Comparison of ENCODE assay signal across 28 cellular contexts in the genomic region with DNA sequence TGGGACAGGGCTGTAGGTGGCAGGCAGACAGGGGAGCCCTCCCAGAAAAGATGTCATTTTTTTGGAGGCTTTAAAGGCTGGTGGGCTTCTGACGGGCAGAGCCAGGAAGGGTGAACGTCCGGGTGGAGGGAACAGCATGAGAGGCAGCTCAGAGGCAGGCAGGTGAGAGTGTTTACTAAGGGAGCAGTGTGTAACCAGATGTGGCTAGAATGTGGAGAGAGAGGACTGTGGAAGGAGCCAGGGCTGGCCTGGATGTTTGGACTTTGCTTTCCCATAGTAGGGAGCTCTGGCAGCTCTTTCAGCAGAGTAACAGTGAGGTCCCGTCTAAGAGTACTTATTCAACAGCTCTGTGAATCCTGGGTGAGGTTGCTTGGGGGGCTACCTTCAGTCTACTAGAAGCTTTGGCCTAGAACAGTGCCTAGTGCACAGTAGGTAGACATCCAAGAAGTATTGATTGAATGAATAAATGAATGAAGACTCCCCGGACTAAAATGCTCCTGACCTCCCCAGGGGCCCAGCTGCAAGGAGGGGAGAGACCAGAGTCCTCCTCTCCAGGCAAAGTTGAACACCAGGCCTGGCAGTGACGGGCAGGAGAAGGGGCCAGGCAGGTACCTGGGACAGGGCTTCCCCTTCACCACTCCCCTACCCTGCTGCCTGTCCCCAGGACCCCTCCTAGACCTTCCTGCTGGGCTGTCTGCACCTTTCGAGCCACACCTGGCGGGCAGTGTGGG. TPM values are rescaled to one million over a fixed set of nuclear protein-coding genes. Genes with fewer than 3 reads are reported as not detected.
DNase-seq lines count a peak whose midpoint lies in the region; ATAC-seq and TF ChIP-seq lines count a peak whose summit lies in the region.
"Had no signal": no experiment of that assay in that cellular context is flagged by ENCODE, and none has a peak within 500 bp of the region (broad histone marks: within the 10 kb centered on the region; RNA-seq: fewer than 3 reads in every experiment).

No MANE protein-coding gene starts in this region.

- H3K4ac ChIP-seq in trophoblast cell (ENCODE audit: low read depth, low read length), result no peak overlapping the region

- no peak overlapping the region for H2BK12ac ChIP-seq in trophoblast cell (ENCODE audit: low read length)

- H2AFZ ChIP-seq in trophoblast cell (ENCODE audit: insufficient read depth, low read length, poor library complexity), result no peak overlapping the region

- TF ChIP-seq POLR2A in body of pancreas (IDR thresholded peaks at IDR 0.05), result no peak

- CTCF ChIA-PET in activated naive CD4-positive, alpha-beta T cell treated with anti-CD3 and anti-CD28 coated beads, Interleukin-2, amount 10 ng/mL, durations not matched to agents 7 days and 5 days (lab: Charles Lee), result no interaction called here

- H3K36me3 Mint-ChIP-seq in activated naive CD4-positive, alpha-beta T cell treated with anti-CD3 and anti-CD28 coated beads, Interleukin-2, amount 10 ng/mL, durations not matched to agents 7 days and 5 days, result no peaks in the 10 kb centered on the region
- H3K36me3 Mint-ChIP-seq: activated CD8-positive, alpha-beta memory T cell treated with anti-CD3 and anti-CD28 coated beads, Interleukin-2, amount 10 ng/mL, durations not matched to agents 7 days and 5 days had no signal

- H3K14ac ChIP-seq in trophoblast cell (ENCODE audit: low read length), result no peak overlapping the region

- no peaks in the 10 kb centered on the region for H3K4me1 Mint-ChIP-seq in activated naive CD4-positive, alpha-beta T cell treated with anti-CD3 and anti-CD28 coated beads, Interleukin-2, amount 10 ng/mL, durations not matched to agents 7 days and 5 days
- H3K4me1 Mint-ChIP-seq: activated CD8-positive, alpha-beta memory T cell treated with anti-CD3 and anti-CD28 coated beads, Interleukin-2, amount 10 ng/mL, durations not matched to agents 7 days and 5 days had no signal

- ATAC-seq in body of pancreas (no peak), left colon (peak; percentile 59), psoas muscle (peak in 1 of 4 donors; percentile 0), HG03196 (IDR thresholded peaks at IDR 0.05; ENCODE audit: unreplicated experiment) (no peak)
- ATAC-seq: activated CD8-positive, alpha-beta memory T cell treated with anti-CD3 and anti-CD28 coated beads, Interleukin-2, amount 10 ng/mL, durations not matched to agents 7 days and 5 days; activated T-cell treated with anti-CD3 and anti-CD28 coated beads, Interleukin-2, amount 50 U/mL, for 72 hours; gastroesophageal sphincter; lower lobe of right lung had no signal

- peaks cover 32% of the 10 kb centered on the region for H3K27me3 Mint-ChIP-seq in activated naive CD4-positive, alpha-beta T cell treated with anti-CD3 and anti-CD28 coated beads, Interleukin-2, amount 10 ng/mL, durations not matched to agents 7 days and 5 days

- H3K36me3 ChIP-seq in body of pancreas (replicated peaks in 1 of 2; ENCODE audit: insufficient read depth in 1 of 2, low read depth in 2 of 2) (no peaks in the 10 kb centered on the region), psoas muscle (ENCODE audit: insufficient read depth in 1 of 2, low read depth in 1 of 2) (no peaks in the 10 kb centered on the region), trophoblast cell (ENCODE audit: control insufficient read depth in 1 of 2, insufficient read depth in 2 of 2, low read length in 2 of 2) (no peaks in the 10 kb centered on the region)
- H3K36me3 ChIP-seq: BLaER1, gastroesophageal sphincter, lower lobe of right lung, SJCRH30, thyroid gland had no signal

- no peaks in the 10 kb centered on the region for H3K27me3 ChIP-seq in body of pancreas
- H3K27me3 ChIP-seq in psoas muscle (ENCODE audit: insufficient read depth in 3 of 3, low read length in 2 of 3), result no peaks in the 10 kb centered on the region
- peaks cover 18% of the 10 kb centered on the region for H3K27me3 ChIP-seq in trophoblast cell (ENCODE audit: insufficient read depth, low read length)
- H3K27me3 ChIP-seq: SJCRH30, thyroid gland had no signal

- H3K79me1 ChIP-seq in trophoblast cell (ENCODE audit: low read length), result no peaks in the 10 kb centered on the region

- no peak overlapping the region for H3K4me3 Mint-ChIP-seq in activated naive CD4-positive, alpha-beta T cell treated with anti-CD3 and anti-CD28 coated beads, Interleukin-2, amount 10 ng/mL, durations not matched to agents 7 days and 5 days
- H3K4me3 Mint-ChIP-seq: activated B cell treated with CpG ODN at 0.5 μM for 24 hours; activated CD8-positive, alpha-beta memory T cell treated with anti-CD3 and anti-CD28 coated beads, Interleukin-2, amount 10 ng/mL, durations not matched to agents 7 days and 5 days; activated T-cell treated with anti-CD3 and anti-CD28 coated beads, Interleukin-2, amount 50 U/mL, for 72 hours; nephron had no signal

- peaks cover 74% of the 10 kb centered on the region for H3K4me1 ChIP-seq in body of pancreas
- H3K4me1 ChIP-seq in psoas muscle, result peaks cover 58% of the 10 kb centered on the region
- H3K4me1 ChIP-seq in trophoblast cell (ENCODE audit: control insufficient read depth in 1 of 2, insufficient read depth in 2 of 2, low read length in 2 of 2), result no peaks in the 10 kb centered on the region
- H3K4me1 ChIP-seq: BLaER1, thyroid gland had no signal

- H3K27ac ChIP-seq in C4-2B (peak overlapping the region; percentile 46), body of pancreas (peak overlapping the region in 3 of 4 donors; percentile 54 to 71 (median 55)), psoas muscle (peak overlapping the region; percentile 82), trophoblast cell (ENCODE audit: low read depth, low read length) (no peak overlapping the region)
- H3K27ac ChIP-seq: BLaER1, coronary artery, lower lobe of right lung, SJCRH30, thyroid gland had no signal

- H3K4me3 ChIP-seq in body of pancreas (no peak overlapping the region), psoas muscle (no peak overlapping the region), trophoblast cell (ENCODE audit: low read depth, low read length) (no peak overlapping the region)
- H3K4me3 ChIP-seq: BLaER1, coronary artery, gastroesophageal sphincter, lower lobe of right lung, SJCRH30, thyroid gland had no signal

- H2BK5ac ChIP-seq in trophoblast cell (ENCODE audit: low read depth, low read length, poor library complexity), result no peak overlapping the region

- no peak for DNase-seq in body of pancreas
- DNase-seq in left colon, result no peak
- no peak for DNase-seq in psoas muscle
- no peak for DNase-seq in activated naive CD4-positive, alpha-beta T cell treated with anti-CD3 and anti-CD28 coated beads, Interleukin-2, amount 10 ng/mL, durations not matched to agents 7 days and 5 days
- DNase-seq in trophoblast cell, result no peak
- no peak for DNase-seq in DMS153 treated with DMSO at 0.1 percent for 48 hours (lab: John Stamatoyannopoulos, UW; ENCODE audit: unreplicated experiment)
- DNase-seq: activated B cell treated with CpG ODN at 0.5 μM for 24 hours; activated CD8-positive, alpha-beta memory T cell treated with anti-CD3 and anti-CD28 coated beads, Interleukin-2, amount 10 ng/mL, durations not matched to agents 7 days and 5 days; activated naive CD4-positive, alpha-beta T cell; activated T-cell treated with anti-CD3 and anti-CD28 coated beads, Interleukin-2, amount 50 U/mL, for 72 hours; DMS79; GF-D8; HCEC 1CT; KBM-7; lower lobe of right lung; NCI-H2081; NCI-H226; NCI-H69; SJCRH30; stimulated activated naive CD4-positive, alpha-beta T cell treated with Interleukin-2 at 50 U/mL for 16 hours; T1000; thyroid gland had no signal

- no peak overlapping the region for H3K4me2 ChIP-seq in trophoblast cell (ENCODE audit: low read length)
- H3K4me2 ChIP-seq: BLaER1 had no signal

- no peak overlapping the region for H4K8ac ChIP-seq in trophoblast cell (ENCODE audit: low read depth, low read length)

- no peak overlapping the region for H3K27ac Mint-ChIP-seq in activated naive CD4-positive, alpha-beta T cell treated with anti-CD3 and anti-CD28 coated beads, Interleukin-2, amount 10 ng/mL, durations not matched to agents 7 days and 5 days
- H3K27ac Mint-ChIP-seq: activated B cell treated with CpG ODN at 0.5 μM for 24 hours; activated CD8-positive, alpha-beta memory T cell treated with anti-CD3 and anti-CD28 coated beads, Interleukin-2, amount 10 ng/mL, durations not matched to agents 7 days and 5 days; activated T-cell treated with anti-CD3 and anti-CD28 coated beads, Interleukin-2, amount 50 U/mL, for 72 hours had no signal

- intact Hi-C loops in body of pancreas (cut with DNase I), result no loop called here
- intact Hi-C loops in left colon (cut with DNase I, micrococcal nuclease), result no loop called here
- intact Hi-C loops in psoas muscle (cut with DNase I), result loop anchor here in 1 of 2 donors (5.0 kb wide), 2 partner anchors 50 to 120 kb away; no protein-coding TSS in a partner anchor

- no peak overlapping the region for H4K91ac ChIP-seq in trophoblast cell (ENCODE audit: low read depth, low read length)

- no peak overlapping the region for H3K18ac ChIP-seq in trophoblast cell (ENCODE audit: low read length)

- 59 to 68% methylated on average over 7 to 8 of the region's 8 CpGs for WGBS in body of pancreas, 2 donors
- WGBS in psoas muscle, 3 donors, result 57 to 81% (median 63%) methylated on average over 8 of the region's 8 CpGs
- WGBS in trophoblast cell (ENCODE audit: extremely low coverage, insufficient coverage, insufficient read length), result no CpG with 5 or more reads among the region's 8 CpGs

- H2BK120ac ChIP-seq in trophoblast cell (ENCODE audit: insufficient read depth, low read length, poor library complexity), result no peak overlapping the region

- H3K9me3 ChIP-seq in body of pancreas, result no peaks in the 10 kb centered on the region
- H3K9me3 ChIP-seq in psoas muscle, result no peaks in the 10 kb centered on the region
- no peaks in the 10 kb centered on the region for H3K9me3 ChIP-seq in trophoblast cell (ENCODE audit: insufficient read depth, low read depth, low read length)
- H3K9me3 ChIP-seq: BLaER1, gastroesophageal sphincter, lower lobe of right lung, SJCRH30, thyroid gland had no signal

- no peak overlapping the region for H3K23ac ChIP-seq in trophoblast cell (ENCODE audit: low read length)

- TF ChIP-seq CTCF in C4-2B (conservative IDR thresholded peaks at IDR 0.05) (no peak), body of pancreas (IDR thresholded peaks at IDR 0.05) (no peak), psoas muscle (IDR thresholded peaks at IDR 0.05) (no peak)

- H3K9ac ChIP-seq in trophoblast cell (ENCODE audit: low read length), result no peak overlapping the region
- H3K9ac ChIP-seq: BLaER1 had no signal

- H3K9me3 Mint-ChIP-seq in activated naive CD4-positive, alpha-beta T cell treated with anti-CD3 and anti-CD28 coated beads, Interleukin-2, amount 10 ng/mL, durations not matched to agents 7 days and 5 days, result no peaks in the 10 kb centered on the region
- H3K9me3 Mint-ChIP-seq: activated B cell treated with CpG ODN at 0.5 μM for 24 hours; activated T-cell treated with anti-CD3 and anti-CD28 coated beads, Interleukin-2, amount 50 U/mL, for 72 hours; nephron had no signal

- H4K12ac ChIP-seq in trophoblast cell (ENCODE audit: low read depth, low read length), result no peak overlapping the region

- H2AK5ac ChIP-seq in trophoblast cell (ENCODE audit: low read length), result no peak overlapping the region

- no peaks in the 10 kb centered on the region for H3K79me2 ChIP-seq in trophoblast cell (ENCODE audit: control insufficient read depth, insufficient read depth, low read length, poor library complexity)

RNA-seq across cellular contexts. Expression of a gene that starts 8.6 kb away (rescaled TPM):
- total RNA-seq in body of pancreas (10 to 100 TPM in 1 of 2 donors, 1 to 10 TPM in 1; 8.0 to 16.2 TPM), left colon (1 to 10 TPM; 3.0 to 4.7 TPM), psoas muscle (1 to 10 TPM; 1.8 to 6.1 (median 5.5) TPM)
- 10 to 100 TPM in 1 of 3 donors, 1 to 10 TPM in 1, under 1 TPM in 1; 0.59 to 15.8 (median 3.3) TPM for polyA plus RNA-seq in psoas muscle
- 3.8 and 4.1 TPM in 2 replicates for polyA plus RNA-seq in trophoblast cell (2013)
